9 cellular contexts compared by ENCODE assay signal in the genomic region with DNA sequence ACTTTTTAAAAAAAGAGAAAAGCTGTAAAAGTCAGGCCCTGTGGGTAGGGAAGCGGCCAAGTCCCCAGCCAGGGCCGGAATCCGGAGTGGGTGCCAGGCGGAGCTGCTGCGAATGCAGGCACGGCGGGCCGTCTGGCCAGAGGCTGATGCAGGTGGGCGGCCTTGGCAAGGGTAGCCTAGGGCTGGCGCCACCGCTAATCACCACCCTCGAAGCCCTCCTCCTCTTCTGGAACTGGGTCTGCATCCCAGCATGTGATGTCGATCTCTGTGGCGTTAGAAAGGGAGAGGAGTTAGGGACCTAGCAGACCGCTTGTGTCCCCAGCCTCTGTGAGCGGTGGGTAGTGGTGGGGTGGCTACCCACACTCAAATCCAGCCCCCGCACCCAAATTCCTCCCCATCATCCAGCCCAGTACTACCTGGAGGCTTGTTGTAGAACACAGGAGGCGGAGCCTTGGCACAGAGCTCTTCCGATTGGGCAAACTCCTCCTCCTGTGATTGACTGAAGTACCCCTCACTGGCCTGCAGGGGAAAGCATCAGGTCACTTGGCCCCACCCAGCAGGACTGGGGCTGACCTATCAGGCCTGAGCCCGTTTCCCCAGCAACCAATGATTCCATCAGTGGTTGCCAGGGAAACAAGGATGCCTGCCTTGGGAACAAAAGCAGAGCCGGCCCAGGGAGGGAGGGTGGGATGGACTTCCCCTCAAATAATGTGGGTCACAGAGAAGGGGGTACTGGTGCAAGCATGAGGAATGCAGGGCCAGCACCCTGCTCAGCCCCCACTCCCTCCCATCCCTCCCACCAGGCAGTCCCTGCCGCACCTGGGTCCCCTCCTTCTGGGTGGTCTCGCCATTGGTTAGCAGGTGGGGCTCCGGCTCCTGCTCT. TPM values are rescaled to one million over a fixed set of nuclear protein-coding genes. Genes with fewer than 3 reads are reported as not detected.
DNase-seq lines count a peak whose midpoint lies in the region; ATAC-seq, FAIRE-seq and TF ChIP-seq lines count a peak whose summit lies in the region.
"Had no signal": no experiment of that assay in that cellular context is flagged by ENCODE, and none has a peak within 500 bp of the region (broad histone marks: within the 10 kb centered on the region; RNA-seq: fewer than 3 reads in every experiment).

No MANE protein-coding gene starts in this region.

- peaks cover 3% of the 10 kb centered on the region; the same call in 1 of the 2 replicates for H3K36me3 ChIP-seq in Panc1 (ENCODE audit: control insufficient read depth, insufficient read depth, low read length)
- H3K36me3 ChIP-seq in right atrium auricular region = peaks cover 10% of the 10 kb centered on the region

- in situ Hi-C loops in Panc1 (cut with HindIII; ENCODE audit: low pct_unique_long_range_greater_than_20kb, low sequenced_read_pairs) = no loop called here

- H3K27ac ChIP-seq in Panc1 (ENCODE audit: low read length) (peak overlapping the region; percentile 66; the same call in 1 of the 2 replicates), right atrium auricular region (peak overlapping the region; percentile 21 to 84)
- H3K27ac ChIP-seq: C4-2B had no signal

- peak; percentile 91 for FAIRE-seq in H54 (lab: Jason Lieb, UNC)

- H3K4me1 ChIP-seq in Panc1 (ENCODE audit: control insufficient read depth, insufficient read depth, low read length) (peaks cover 25% of the 10 kb centered on the region), right atrium auricular region (peaks cover 0 to 49% of the 10 kb centered on the region in 2 donors)

- no TSS peak for BruUV-seq in Panc1 (replicated peaks; lab: Mats Ljungman, UMichigan)

- H3K9me3 ChIP-seq in Panc1 (ENCODE audit: control insufficient read depth, insufficient read depth, low read depth, low read length) (no peaks in the 10 kb centered on the region), right atrium auricular region (no peaks in the 10 kb centered on the region)

- DNase-seq in NK-92 treated with Interleukin-12 subunit alpha and Interleukin-12 subunit beta, amount 100 ng/mL, for 24 hours (lab: John Stamatoyannopoulos, UW) = peak; percentile 42
- DNase-seq in NK-92 (lab: John Stamatoyannopoulos, UW; ENCODE audit: unreplicated experiment) (no peak), H54 (ENCODE audit: insufficient read length, low spot score) (peak; percentile 100), Panc1 (ENCODE audit: low read depth, low spot score) (peak; percentile 72), anterior cingulate cortex (lab: John Stamatoyannopoulos, UW) (peak in 55 of 58 donors; percentile 23 to 95 (median 79)), right atrium auricular region (ENCODE audit: low spot score) (peak; percentile 93), pulmonary artery endothelial cell (ENCODE audit: low read depth, low spot score) (peak; percentile 93)

- no peak overlapping the region for H3K4me3 ChIP-seq in Panc1 (ENCODE audit: low read depth in 2 of 2, low read length in 2 of 2)
- H3K4me3 ChIP-seq in right atrium auricular region = no peak overlapping the region

- no peak for TF ChIP-seq POLR2A in H54 (IDR thresholded peaks at IDR 0.05; ENCODE audit: low read depth, low read length)

- intact Hi-C loops in Panc1 (cut with micrococcal nuclease; ENCODE audit: unreplicated experiment) = loop anchor here (2.0 to 10.0 kb wide), 2 partner anchors 55 to 143 kb away; a partner anchor contains a TSS

- CTCF ChIA-PET in Panc1 (lab: Charles Lee) = interaction anchor here (0.8 to 1.2 kb wide), 8 partner anchors 15 to 152 kb away, joined by 3 to 7 read pairs (median 3); no protein-coding TSS in a partner anchor

- POLR2A ChIA-PET in Panc1 (lab: Charles Lee) = no interaction called here

- peak; percentile 15; the same call in 1 of the 2 replicates for TF ChIP-seq CTCF in LNCAP (IDR thresholded peaks at IDR 0.05)
- no peak for TF ChIP-seq CTCF in Panc1 (IDR thresholded peaks at IDR 0.05)
- peak; percentile 46 to 53 for TF ChIP-seq CTCF in right atrium auricular region (IDR thresholded peaks at IDR 0.05)

- ATAC-seq in Panc1 = peak; percentile 57

- H3K27me3 ChIP-seq in Panc1 (ENCODE audit: control insufficient read depth, insufficient read depth, low read length) (no peaks in the 10 kb centered on the region), right atrium auricular region (no peaks in the 10 kb centered on the region)

RNA-seq across cellular contexts. Expression of a gene that starts 10.9 kb away (rescaled TPM):
- total RNA-seq in Panc1 (2021; ENCODE audit: unreplicated experiment) (39.2 TPM), right atrium auricular region (1 to 10 TPM in 1 of 2 donors, under 1 TPM in 1; 0.90 to 1.1 TPM), pulmonary artery endothelial cell (5.1 and 9.4 TPM in 2 replicates)
- 61.1 TPM for polyA plus RNA-seq in Panc1 (2012; ENCODE audit: insufficient read length)

RNA-seq across cellular contexts. Expression of a gene that starts 16.0 kb away (rescaled TPM):
- total RNA-seq in Panc1 (2021; ENCODE audit: unreplicated experiment) (195 TPM), right atrium auricular region (10 to 100 TPM; 25.0 to 47.2 TPM), pulmonary artery endothelial cell (201 TPM in 2 replicates)
- 379 TPM for polyA plus RNA-seq in Panc1 (2012; ENCODE audit: insufficient read length)

RNA-seq across cellular contexts. Expression of a gene that starts 31.0 kb away (rescaled TPM):
- total RNA-seq in Panc1 (2021; ENCODE audit: unreplicated experiment) = 56.1 TPM
- polyA plus RNA-seq in Panc1 (2012; ENCODE audit: insufficient read length) = 68.7 TPM
- total RNA-seq in right atrium auricular region = 10 to 100 TPM in 1 of 2 donors, 1 to 10 TPM in 1; 9.9 to 14.1 TPM
- total RNA-seq in pulmonary artery endothelial cell = 28.3 and 37.7 TPM in 2 replicates

RNA-seq across cellular contexts. Expression of a gene that starts 39.9 kb away (rescaled TPM):
- 62.9 TPM for total RNA-seq in Panc1 (2021; ENCODE audit: unreplicated experiment)
- 56.8 TPM for polyA plus RNA-seq in Panc1 (2012; ENCODE audit: insufficient read length)
- 10 to 100 TPM; 45.8 to 56.0 TPM for total RNA-seq in right atrium auricular region
- 82.4 and 89.8 TPM in 2 replicates for total RNA-seq in pulmonary artery endothelial cell

RNA-seq across cellular contexts. Expression of a gene that starts 48.1 kb away (rescaled TPM):
- 13.4 TPM for total RNA-seq in Panc1 (2021; ENCODE audit: unreplicated experiment)
- 51.9 TPM for polyA plus RNA-seq in Panc1 (2012; ENCODE audit: insufficient read length)
- under 1 TPM in 1 of 2 donors, not detected in 1; 0.43 TPM for total RNA-seq in right atrium auricular region
- total RNA-seq in pulmonary artery endothelial cell = 1.1 and 1.5 TPM in 2 replicates
